8 cellular contexts compared by ENCODE assay signal in genomic region chr17:41917192-41917591, GRCh38. TPM values are rescaled to one million over a fixed set of nuclear protein-coding genes. Genes with fewer than 3 reads are reported as not detected.
DNase-seq lines count a peak whose midpoint lies in the region; ATAC-seq, FAIRE-seq and TF ChIP-seq lines count a peak whose summit lies in the region.
"Had no signal": no experiment of that assay in that cellular context is flagged by ENCODE, and none has a peak within 500 bp of the region (broad histone marks: within the 10 kb centered on the region; RNA-seq: fewer than 3 reads in every experiment).

No MANE protein-coding gene starts in this region.

- 0 out of 2 replicates have a peak, but pooled peaks cover 5% of the 10 kb centered on the region for H3K9me3 ChIP-seq in SJSA1 (replicated peaks)
- no peaks in the 10 kb centered on the region for H3K9me3 ChIP-seq in prostate gland
- H3K9me3 ChIP-seq: upper lobe of left lung had no signal

- TF ChIP-seq POLR2A in GM12892 (IDR thresholded peaks at IDR 0.05; ENCODE audit: low read depth, low read length) (no peak), prostate gland (IDR thresholded peaks at IDR 0.05) (no peak)

- H3K4me1 ChIP-seq in SJSA1 (replicated peaks) (peaks cover 23% of the 10 kb centered on the region), prostate gland (replicated peaks) (no peaks in the 10 kb centered on the region)

- no peak for TF ChIP-seq CTCF in prostate gland (IDR thresholded peaks at IDR 0.05)

- H3K27me3 ChIP-seq in SJSA1 (replicated peaks) (no peaks in the 10 kb centered on the region), prostate gland (replicated peaks; ENCODE audit: insufficient read depth) (no peaks in the 10 kb centered on the region)
- H3K27me3 ChIP-seq: upper lobe of left lung had no signal

- H3K4me3 ChIP-seq in SJSA1, result peak overlapping the region; percentile 97
- peak overlapping the region; percentile 82 to 99 for H3K4me3 ChIP-seq in prostate gland

- 28% methylated on average over 4 of the region's 4 CpGs for WGBS in prostate gland

- intact Hi-C loops in prostate gland (cut with DNase I), result no loop called here

- H3K27ac ChIP-seq in SJSA1 (no peak overlapping the region), prostate gland (peak overlapping the region; percentile 85 to 90)

- DNase-seq in GM12892 (ENCODE audit: insufficient read length) (no peak), SJSA1 (ENCODE audit: low read depth in 1 of 2, low spot score in 2 of 2) (peak in 1 of 2 experiments; percentile 32), fibroblast of gingiva (ENCODE audit: low read depth) (peak; percentile 74), prostate gland (ENCODE audit: low spot score) (peak; percentile 69)
- no peak for DNase-seq in activated effector memory CD4-positive, alpha-beta T cell treated with Interleukin-2 at 50 U/mL for 16 hours

- ATAC-seq in HG02610 (IDR thresholded peaks at IDR 0.05; ENCODE audit: unreplicated experiment) (no peak), HG03432 (IDR thresholded peaks at IDR 0.05; ENCODE audit: unreplicated experiment) (no peak)

- FAIRE-seq in GM12892 (lab: Jason Lieb, UNC), result peak; percentile 30

- H3K36me3 ChIP-seq in SJSA1 (peaks cover 57% of the 10 kb centered on the region), prostate gland (peaks cover 4 to 5% of the 10 kb centered on the region in 2 donors)

RNA-seq across cellular contexts. Expression of gene ACLY, which starts 1.6 kb away (rescaled TPM):
- 65.0 TPM for polyA plus RNA-seq in GM12892 (2012; ENCODE audit: missing spikeins)
- 77.0 and 122 TPM in 2 replicates for total RNA-seq in SJSA1 (2014; rRNA removed; shearing (Covaris generic))
- total RNA-seq in prostate gland, result 100 to 1,000 TPM; 114 to 203 TPM

RNA-seq across cellular contexts. Expression of gene ODAD4, which starts 13.2 kb away (rescaled TPM):
- 0.34 TPM for polyA plus RNA-seq in GM12892 (2012; ENCODE audit: missing spikeins)
- not detected in 2 replicates for total RNA-seq in SJSA1 (2014; rRNA removed; shearing (Covaris generic))
- 1 to 10 TPM in 1 of 2 donors, under 1 TPM in 1; 0.55 to 4.3 TPM for total RNA-seq in prostate gland

RNA-seq across cellular contexts. Expression of gene CNP, which starts 49.4 kb away (rescaled TPM):
- 26.4 TPM for polyA plus RNA-seq in GM12892 (2012; ENCODE audit: missing spikeins)
- total RNA-seq in SJSA1 (2014; rRNA removed; shearing (Covaris generic)), result 45.7 and 47.1 TPM in 2 replicates
- 100 to 1,000 TPM in 1 of 2 donors, 10 to 100 TPM in 1; 85.8 to 117 TPM for total RNA-seq in prostate gland

RNA-seq across cellular contexts. Expression of gene KLHL11, which starts 52.0 kb away (rescaled TPM):
- polyA plus RNA-seq in GM12892 (2012; ENCODE audit: missing spikeins), result 3.5 TPM
- total RNA-seq in SJSA1 (2014; rRNA removed; shearing (Covaris generic)), result 27.4 and 31.2 TPM in 2 replicates
- 10 to 100 TPM; 24.2 to 45.0 TPM for total RNA-seq in prostate gland

Comparison
In these comparisons a context has a peak if more than half of its experiments do, and no peak if none do; other contexts are left out.
1. DNase-seq: peak in fibroblast of gingiva (single experiment) and prostate gland (single experiment); none in GM12892 (single experiment) and activated effector memory CD4-positive, alpha-beta T cell treated with Interleukin-2 at 50 U/mL for 16 hours (single experiment).